In genomic region chr15:48811325-48811938, GRCh38 we compare ENCODE assay signal across 8 cellular contexts. TPM values are rescaled to one million over a fixed set of nuclear protein-coding genes. Genes with fewer than 3 reads are reported as not detected.
DNase-seq lines count a peak whose midpoint lies in the region; ATAC-seq, FAIRE-seq and TF ChIP-seq lines count a peak whose summit lies in the region.

No MANE protein-coding gene starts in this region.

- H3K27me3 Mint-ChIP-seq in effector memory CD8-positive, alpha-beta T cell, result peaks cover 6 to 20% of the 10 kb centered on the region in 2 donors
- H3K27me3 Mint-ChIP-seq in natural killer cell treated with Interleukin-12 subunit alpha and Interleukin-12 subunit beta and Interleukin-15 and Interleukin-18, amount 100 ng/mL, for 72 hours, result peaks cover 7 to 13% of the 10 kb centered on the region in 2 donors

- FAIRE-seq in H54 (lab: Jason Lieb, UNC), result no peak

- H3K27ac Mint-ChIP-seq in effector memory CD8-positive, alpha-beta T cell, result peak overlapping the region; percentile 11 to 89
- peak overlapping the region; percentile 92 to 94 for H3K27ac Mint-ChIP-seq in natural killer cell treated with Interleukin-12 subunit alpha and Interleukin-12 subunit beta and Interleukin-15 and Interleukin-18, amount 100 ng/mL, for 72 hours

- H3K4me3 Mint-ChIP-seq in effector memory CD8-positive, alpha-beta T cell, result peak overlapping the region; percentile 94 to 98
- peak overlapping the region; percentile 94 for H3K4me3 Mint-ChIP-seq in natural killer cell treated with Interleukin-12 subunit alpha and Interleukin-12 subunit beta and Interleukin-15 and Interleukin-18, amount 100 ng/mL, for 72 hours

- no peak for ATAC-seq in effector memory CD8-positive, alpha-beta T cell (replicated peaks)
- ATAC-seq in natural killer cell treated with Interleukin-12 subunit alpha and Interleukin-12 subunit beta and Interleukin-15 and Interleukin-18, amount 100 ng/mL, for 72 hours, result no peak
- no peak for ATAC-seq in HG03442 (IDR thresholded peaks at IDR 0.05; ENCODE audit: unreplicated experiment)
- no peak for ATAC-seq in GM19328 (IDR thresholded peaks at IDR 0.05; ENCODE audit: unreplicated experiment)
- ATAC-seq in GM18861 (IDR thresholded peaks at IDR 0.05; ENCODE audit: unreplicated experiment), result no peak

- no peak for TF ChIP-seq POLR2A in H54 (IDR thresholded peaks at IDR 0.05; ENCODE audit: low read depth, low read length)

- DNase-seq in NCI-H748 treated with DMSO at 0.1 percent for 48 hours (lab: John Stamatoyannopoulos, UW) (peak; percentile 61), H54 (ENCODE audit: insufficient read length, low spot score) (no peak)
- DNase-seq in effector memory CD8-positive, alpha-beta T cell, result no peak
- DNase-seq in natural killer cell treated with Interleukin-12 subunit alpha and Interleukin-12 subunit beta and Interleukin-15 and Interleukin-18, amount 100 ng/mL, for 72 hours (ENCODE audit: low spot score), result no peak

- TF ChIP-seq CTCF in GM12875 (IDR thresholded peaks at IDR 0.05; ENCODE audit: borderline replicate concordance, insufficient read depth, low read depth, low read length), result peak; percentile 8; the same call in 1 of the 2 replicates

- no peaks in the 10 kb centered on the region for H3K9me3 Mint-ChIP-seq in effector memory CD8-positive, alpha-beta T cell
- no peaks in the 10 kb centered on the region for H3K9me3 Mint-ChIP-seq in natural killer cell treated with Interleukin-12 subunit alpha and Interleukin-12 subunit beta and Interleukin-15 and Interleukin-18, amount 100 ng/mL, for 72 hours

- H3K4me1 Mint-ChIP-seq in effector memory CD8-positive, alpha-beta T cell (ENCODE audit: low read depth in 2 of 2), result peaks cover 22 to 28% of the 10 kb centered on the region in 2 donors
- H3K4me1 Mint-ChIP-seq in natural killer cell treated with Interleukin-12 subunit alpha and Interleukin-12 subunit beta and Interleukin-15 and Interleukin-18, amount 100 ng/mL, for 72 hours (ENCODE audit: low read depth in 2 of 2), result peaks cover 24 to 30% of the 10 kb centered on the region in 2 donors

- peak overlapping the region; percentile 71 for H3K4me3 ChIP-seq in GM12875 (ENCODE audit: low read depth, low read length)

- H3K36me3 Mint-ChIP-seq in effector memory CD8-positive, alpha-beta T cell (ENCODE audit: insufficient read depth), result peaks cover 6% of the 10 kb centered on the region
- no peaks in the 10 kb centered on the region for H3K36me3 Mint-ChIP-seq in natural killer cell treated with Interleukin-12 subunit alpha and Interleukin-12 subunit beta and Interleukin-15 and Interleukin-18, amount 100 ng/mL, for 72 hours

RNA-seq across cellular contexts. Expression of gene CEP152, which starts 0.6 kb away (rescaled TPM):
- 10 to 100 TPM; 16.8 to 42.7 TPM for total RNA-seq in natural killer cell treated with Interleukin-12 subunit alpha and Interleukin-12 subunit beta and Interleukin-15 and Interleukin-18, amount 100 ng/mL, for 72 hours
